ENCODE assay signal across 8 cellular contexts in genomic region chr10:13117842-13118783, GRCh38. TPM values are rescaled to one million over a fixed set of nuclear protein-coding genes. Genes with fewer than 3 reads are reported as not detected.
DNase-seq lines count a peak whose midpoint lies in the region; ATAC-seq and TF ChIP-seq lines count a peak whose summit lies in the region.
"Had no signal": no experiment of that assay in that cellular context is flagged by ENCODE, and none has a peak within 500 bp of the region (broad histone marks: within the 10 kb centered on the region; RNA-seq: fewer than 3 reads in every experiment).

No MANE protein-coding gene starts in this region.

- H3K27ac ChIP-seq in H9 (ENCODE audit: insufficient read length, low read depth, low read length), result no peak overlapping the region

- no peak overlapping the region for H2BK20ac ChIP-seq in H9 (ENCODE audit: low read depth, low read length, poor library complexity, severe bottlenecking)

- no peaks in the 10 kb centered on the region for H3K79me1 ChIP-seq in H9 (ENCODE audit: insufficient read depth, low read depth, low read length, poor library complexity, severe bottlenecking)

- H3K18ac ChIP-seq in H9 (ENCODE audit: insufficient read length, low read depth, low read length), result no peak overlapping the region

- no peak overlapping the region for H3T11ph ChIP-seq in H9 (ENCODE audit: low read length)

- no peak overlapping the region for H4K8ac ChIP-seq in H9 (replicated peaks; ENCODE audit: insufficient read length, low read depth, low read length)

- H3K9me3 ChIP-seq in H9 (ENCODE audit: control insufficient read depth, low read depth, low read length), result no peaks in the 10 kb centered on the region

- peak; percentile 61 for ATAC-seq in stimulated activated naive CD8-positive, alpha-beta T cell treated with anti-CD3 and anti-CD28 coated beads, Interleukin-15, Interleukin-2, amounts not matched to agents 100 U/mL and 50 U/mL, for 24 hours
- ATAC-seq in GM21381 (IDR thresholded peaks at IDR 0.05; ENCODE audit: unreplicated experiment), result no peak
- ATAC-seq in HG03135 (IDR thresholded peaks at IDR 0.05; ENCODE audit: unreplicated experiment), result no peak

- H3K4ac ChIP-seq in H9 (ENCODE audit: low read depth, low read length), result no peak overlapping the region

- H2BK5ac ChIP-seq in H9 (ENCODE audit: insufficient read length, low read length), result no peak overlapping the region

- no peaks in the 10 kb centered on the region for H4K20me1 ChIP-seq in H9 (ENCODE audit: control insufficient read depth, insufficient read depth, insufficient read length)

- H3K36me3 Mint-ChIP-seq in IgD-negative memory B cell (peaks cover 13% of the 10 kb centered on the region), H9 (ENCODE audit: insufficient read depth in 1 of 3, low read depth in 3 of 3) (peaks cover 3 to 28% (median 16%) of the 10 kb centered on the region in 3 experiments; a peak in 5 of 7 replicates)

- H4K5ac ChIP-seq in H9 (ENCODE audit: insufficient read length, low read depth, low read length), result no peak overlapping the region

- DNase-seq in SKM-1 treated with dmso at 0.1 percent for 144 hours (lab: John Stamatoyannopoulos, UW; ENCODE audit: unreplicated experiment) (peak; percentile 32), globus pallidus (ENCODE audit: low spot score) (peak; percentile 36), H9 (no peak)
- DNase-seq in stimulated activated naive CD8-positive, alpha-beta T cell treated with anti-CD3 and anti-CD28 coated beads, Interleukin-15, Interleukin-2, amounts not matched to agents 100 U/mL and 50 U/mL, for 24 hours, result no peak
- DNase-seq: NCI-H1694 treated with DMSO at 0.1 percent for 48 hours had no signal

- H3K4me1 Mint-ChIP-seq in IgD-negative memory B cell (peaks cover 11 to 23% (median 18%) of the 10 kb centered on the region in 3 donors), H9 (peaks cover 8 to 13% of the 10 kb centered on the region in 2 experiments)

- H3K4me1 ChIP-seq in H9 (ENCODE audit: insufficient read depth, low read length), result no peaks in the 10 kb centered on the region; the same call in 1 of the 2 replicates

- no peak overlapping the region for H2AK5ac ChIP-seq in H9 (ENCODE audit: insufficient read length, low read length)

- H3K79me2 ChIP-seq in H9 (ENCODE audit: insufficient read depth, low read length), result no peaks in the 10 kb centered on the region

- no peak overlapping the region for H4K91ac ChIP-seq in H9 (ENCODE audit: insufficient read length, low read depth, low read length)

- peak overlapping the region in 3 of 4 donors; percentile 42 to 77 (median 74) for H3K4me3 Mint-ChIP-seq in IgD-negative memory B cell
- H3K4me3 Mint-ChIP-seq in H9, result no peak overlapping the region

- peak overlapping the region in 2 of 3 donors; percentile 52 to 65 for H3K27ac Mint-ChIP-seq in IgD-negative memory B cell
- H3K27ac Mint-ChIP-seq in H9, result peak overlapping the region in 1 of 3 experiments; percentile 0; a peak in 2 of 7 replicates

- no peak overlapping the region for H2BK120ac ChIP-seq in H9 (ENCODE audit: low read depth, low read length, poor library complexity, severe bottlenecking)

- WGBS in H9 (ENCODE audit: extremely low coverage, insufficient read length, low lambda C conversion rate), result no CpG with 5 or more reads among the region's 14 CpGs

- H3K27me3 Mint-ChIP-seq in IgD-negative memory B cell (no peaks in the 10 kb centered on the region), H9 (ENCODE audit: low read depth) (no peaks in the 10 kb centered on the region)

- no peak overlapping the region for H3K4me2 ChIP-seq in H9 (ENCODE audit: insufficient read depth, insufficient read length, low read length)

- H2AFZ ChIP-seq in H9 (ENCODE audit: low read length), result no peak overlapping the region

- no peak overlapping the region for H3K14ac ChIP-seq in H9 (ENCODE audit: insufficient read depth, low read length)

- H3K23me2 ChIP-seq in H9 (ENCODE audit: insufficient read length, low read depth, low read length, poor library complexity, severe bottlenecking), result no peaks in the 10 kb centered on the region

- no peak for TF ChIP-seq CTCF in H9 (conservative IDR thresholded peaks at IDR 0.05)

- no peak overlapping the region for H3K56ac ChIP-seq in H9 (ENCODE audit: insufficient read length, low read depth, low read length)

- no peak overlapping the region for H2BK12ac ChIP-seq in H9 (ENCODE audit: insufficient read length, low read depth, low read length)

- H2BK15ac ChIP-seq in H9 (ENCODE audit: low read depth, low read length), result no peak overlapping the region

- no peaks in the 10 kb centered on the region for H3K27me3 ChIP-seq in H9 (ENCODE audit: insufficient read depth, low read length)

- H3K9me3 Mint-ChIP-seq in IgD-negative memory B cell (no peaks in the 10 kb centered on the region), H9 (no peaks in the 10 kb centered on the region)

- no peak overlapping the region for H3K23ac ChIP-seq in H9 (ENCODE audit: insufficient read length, low read depth, low read length)

- no peak overlapping the region for H3K9ac ChIP-seq in H9 (ENCODE audit: extremely low read depth, insufficient read length, low read length)

RNA-seq across cellular contexts. Expression of gene OPTN, which starts 18.1 kb away (rescaled TPM):
- polyA plus RNA-seq in IgD-negative memory B cell, result 16.3 TPM
- total RNA-seq in H9 (2021), result 13.6 and 16.1 TPM in 2 replicates

RNA-seq across cellular contexts. Expression of gene MCM10, which starts 43.2 kb away (rescaled TPM):
- not detected for polyA plus RNA-seq in IgD-negative memory B cell
- 63.9 and 67.4 TPM in 2 replicates for total RNA-seq in H9 (2021)

Comparison
In these comparisons a context has a peak if more than half of its experiments do, and no peak if none do; other contexts are left out.
1. H3K4me3 Mint-ChIP-seq: peak in IgD-negative memory B cell (3 of 4); none in H9 (0 of 2).
2. DNase-seq: peak in SKM-1 treated with dmso at 0.1 percent for 144 hours (single experiment) and globus pallidus (single experiment); none in stimulated activated naive CD8-positive, alpha-beta T cell treated with anti-CD3 and anti-CD28 coated beads, Interleukin-15, Interleukin-2, amounts not matched to agents 100 U/mL and 50 U/mL, for 24 hours (single experiment) and H9 (single experiment).